ENCODE assay signal across 25 cellular contexts in the genomic region with DNA sequence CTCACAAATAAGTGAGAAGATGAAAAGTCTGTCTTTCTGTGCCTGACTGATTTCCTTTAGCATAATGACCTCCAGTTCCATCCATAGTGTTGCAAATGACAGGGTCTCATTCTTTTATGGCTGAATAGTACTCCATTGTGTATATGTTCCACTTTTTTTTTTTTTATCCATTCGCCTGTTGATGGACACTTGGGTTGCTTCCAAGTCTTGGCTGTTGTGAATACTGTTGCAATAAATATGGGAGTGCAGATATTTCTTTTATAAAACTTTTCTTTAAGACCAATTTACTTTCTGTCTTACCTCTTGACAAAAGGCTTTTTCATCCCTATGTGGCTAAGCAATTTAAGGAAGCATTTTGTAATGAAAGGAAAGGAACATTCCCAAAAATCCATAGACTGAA.
"Had no signal": no experiment of that assay in that cellular context is flagged by ENCODE, and none has a peak within 500 bp of the region (broad histone marks: within the 10 kb centered on the region; RNA-seq: fewer than 3 reads in every experiment).

No MANE protein-coding gene starts in this region.

- H3K79me2 ChIP-seq: hepatocyte had no signal

- H3K9me3 ChIP-seq: colonic mucosa, esophagus muscularis mucosa, esophagus squamous epithelium, gastrocnemius medialis, gastroesophageal sphincter, heart left ventricle, heart right ventricle had no signal

- H3K27me3 ChIP-seq: colonic mucosa, dorsolateral prefrontal cortex, esophagus muscularis mucosa, esophagus squamous epithelium, foreskin keratinocyte, gastrocnemius medialis, gastroesophageal sphincter, heart left ventricle, heart right ventricle, hepatocyte had no signal

- H3K4me2 ChIP-seq: hepatocyte had no signal

- ATAC-seq: effector memory CD8-positive, alpha-beta T cell; esophagus mucosa; foreskin keratinocyte; gastrocnemius medialis; gastroesophageal sphincter; heart left ventricle; heart right ventricle had no signal

- DNase-seq: colonic mucosa; cortex of kidney; dermis blood vessel endothelial cell; dorsolateral prefrontal cortex; effector CD4-positive, alpha-beta T cell; effector CD8-positive, alpha-beta T cell; effector memory CD4-positive, alpha-beta T cell; effector memory CD8-positive, alpha-beta T cell; endodermal cell; erythroblast; esophagus squamous epithelium; foreskin fibroblast; foreskin keratinocyte; gastrocnemius medialis; glutamatergic neuron; head of caudate nucleus; heart left ventricle; heart right ventricle; hippocampal formation had no signal

- H3K27ac ChIP-seq: colonic mucosa, coronary artery, dorsolateral prefrontal cortex, epithelial cell of prostate, esophagus muscularis mucosa, esophagus squamous epithelium, foreskin keratinocyte, gastrocnemius medialis, gastroesophageal sphincter, heart left ventricle, heart right ventricle, hepatocyte had no signal

- H3K4me1 ChIP-seq: colonic mucosa, esophagus muscularis mucosa, esophagus squamous epithelium, foreskin keratinocyte, gastrocnemius medialis, gastroesophageal sphincter, heart left ventricle, heart right ventricle had no signal

- H3K4me3 ChIP-seq: colonic mucosa, coronary artery, dorsolateral prefrontal cortex, esophagus muscularis mucosa, esophagus squamous epithelium, gastrocnemius medialis, gastroesophageal sphincter, heart left ventricle, heart right ventricle, hepatocyte had no signal

- H2AFZ ChIP-seq: hepatocyte had no signal

- H3K36me3 ChIP-seq: colonic mucosa, esophagus muscularis mucosa, esophagus squamous epithelium, gastrocnemius medialis, gastroesophageal sphincter, heart left ventricle, heart right ventricle had no signal
